ENCODE assay signal across 9 cellular contexts in the genomic region with DNA sequence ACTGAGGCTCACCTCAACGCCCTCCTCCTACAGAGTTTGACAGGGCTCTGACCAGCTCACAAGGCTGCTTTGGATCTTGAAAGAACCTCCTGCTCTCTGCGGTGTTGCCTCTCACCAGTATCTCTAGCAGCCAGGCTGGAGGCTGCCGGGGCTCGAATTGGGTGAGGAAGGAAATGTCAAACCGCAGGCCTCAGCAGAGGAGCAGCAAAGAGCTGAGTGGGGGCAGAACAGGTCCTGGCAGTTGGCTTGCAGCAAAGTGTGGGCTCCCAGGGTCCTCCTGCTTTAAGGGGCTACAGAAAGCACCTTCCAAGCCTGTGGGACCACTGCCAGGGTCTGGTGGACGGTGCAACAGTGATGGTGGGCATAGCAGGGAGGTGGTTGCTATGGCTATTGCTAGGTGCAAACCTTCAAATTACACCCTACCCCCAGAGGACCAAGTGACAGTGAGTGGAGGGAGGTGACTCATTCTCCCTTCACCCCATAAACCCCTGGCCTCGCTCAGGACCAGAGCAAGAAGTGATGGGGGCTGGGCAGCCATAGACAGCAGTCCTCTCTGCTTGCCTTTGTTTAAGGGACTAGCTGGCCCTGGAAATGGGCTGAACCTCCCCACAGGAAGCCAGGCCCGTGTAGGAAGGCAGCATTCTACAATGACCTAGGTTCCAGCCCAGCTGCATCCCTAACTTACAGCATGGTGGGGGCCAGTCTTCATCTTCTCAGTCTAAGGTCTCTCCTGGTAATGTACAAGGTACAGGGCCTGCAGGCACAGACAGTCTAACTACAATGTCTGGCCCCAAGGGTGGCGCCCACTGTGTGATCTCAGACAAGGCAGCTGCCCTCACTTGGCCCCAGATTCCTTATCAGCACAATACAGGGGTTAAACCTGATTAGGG. TPM values are rescaled to one million over a fixed set of nuclear protein-coding genes. Genes with fewer than 3 reads are reported as not detected.
DNase-seq lines count a peak whose midpoint lies in the region; ATAC-seq and TF ChIP-seq lines count a peak whose summit lies in the region.
"Had no signal": no experiment of that assay in that cellular context is flagged by ENCODE, and none has a peak within 500 bp of the region (broad histone marks: within the 10 kb centered on the region; RNA-seq: fewer than 3 reads in every experiment).

No MANE protein-coding gene starts in this region.

- peak; percentile 90 for ATAC-seq in HG03460 (IDR thresholded peaks at IDR 0.05; ENCODE audit: unreplicated experiment)

- H3K36me3 ChIP-seq in SK-N-SH (replicated peaks in 1 of 2; ENCODE audit: control insufficient read depth in 1 of 2, insufficient read depth in 2 of 2, low read length in 1 of 2): no peaks in the 10 kb centered on the region

- no peak overlapping the region for H3K9ac ChIP-seq in SK-N-SH

- H3K4me2 ChIP-seq in SK-N-SH: no peak overlapping the region

- H3K4me1 ChIP-seq in SK-N-SH (ENCODE audit: control insufficient read depth in 1 of 2, insufficient read depth in 2 of 2, low read depth in 1 of 2, low read length in 1 of 2): peaks cover 0 to 11% of the 10 kb centered on the region in 2 experiments; a peak in 1 of 4 replicates

- 0 out of 2 replicates have a peak, but pooled peaks cover 1% of the 10 kb centered on the region for H3K9me3 ChIP-seq in SK-N-SH

- WGBS in SK-N-SH (ENCODE audit: low lambda C conversion rate): 54% methylated on average over 7 of the region's 9 CpGs

- no peak for TF ChIP-seq EP300 in SK-N-SH (IDR thresholded peaks at IDR 0.05; ENCODE audit: borderline replicate concordance in 1 of 2, low read depth in 1 of 2, low read length in 1 of 2)

- no peaks in the 10 kb centered on the region for H3K9me2 ChIP-seq in SK-N-SH

- peak; percentile 97 for DNase-seq in NK-92 treated with Interleukin-12 subunit alpha and Interleukin-12 subunit beta, amount 100 ng/mL, for 24 hours (lab: John Stamatoyannopoulos, UW)
- DNase-seq in NK-92 (lab: John Stamatoyannopoulos, UW; ENCODE audit: unreplicated experiment): no peak
- DNase-seq in activated CD4-positive, CD25-positive, alpha-beta regulatory T cell treated with anti-CD3 and anti-CD28 coated beads, Interleukin-2, amount 50 U/mL, for 72 hours: peak; percentile 81
- peak; percentile 69 for DNase-seq in effector CD8-positive, alpha-beta T cell (lab: John Stamatoyannopoulos, UW)
- DNase-seq in stimulated activated CD4-positive, alpha-beta T cell treated with anti-CD3 and anti-CD28 coated beads, Interleukin-2, amount 100 ng/mL, for 4 hours (ENCODE audit: low read depth): peak; percentile 69
- no peak for DNase-seq in SK-N-SH
- DNase-seq in NCI-H2081 (lab: John Stamatoyannopoulos, UW): no peak

- TF ChIP-seq CTCF in SK-N-SH (IDR thresholded peaks at IDR 0.05): no peak

- H3K27ac ChIP-seq in SK-N-SH (ENCODE audit: low read depth in 2 of 2, low read length in 1 of 2): no peak overlapping the region

- no peak overlapping the region for H3K4me3 ChIP-seq in SK-N-SH (ENCODE audit: low read depth in 2 of 2, low read length in 1 of 2)

- no peak for TF ChIP-seq RAD21 in SK-N-SH (IDR thresholded peaks at IDR 0.05; ENCODE audit: low read length)

- H3K79me2 ChIP-seq in SK-N-SH (ENCODE audit: insufficient read depth): no peaks in the 10 kb centered on the region

- H2AFZ ChIP-seq in SK-N-SH (ENCODE audit: low read depth): no peak overlapping the region

- CTCF ChIA-PET in SK-N-SH (lab: Yijun Ruan, JAX): interaction anchor here (1.2 to 6.7 kb wide), 4 partner anchors 13 to 142 kb away, joined by 3 to 30 read pairs (median 4); no protein-coding TSS in a partner anchor

- H3K27me3 ChIP-seq in SK-N-SH (ENCODE audit: insufficient read depth): no peaks in the 10 kb centered on the region

- POLR2A ChIA-PET in SK-N-SH (lab: Yijun Ruan, JAX): no interaction called here

- H4K20me1 ChIP-seq in SK-N-SH (ENCODE audit: insufficient read depth): no peaks in the 10 kb centered on the region

- H3F3A ChIP-seq in SK-N-SH (replicated peaks; ENCODE audit: insufficient read depth): no peaks in the 10 kb centered on the region

TF ChIP-seq in SK-N-SH, 30 proteins besides CTCF, POLR2A, EP300 and RAD21:
- TF ChIP-seq GABPA (IDR thresholded peaks at IDR 0.05; ENCODE audit: low read depth) (no peak), NRF1 (IDR thresholded peaks at IDR 0.05; ENCODE audit: low read depth, low read length) (no peak), SIN3A (IDR thresholded peaks at IDR 0.05; ENCODE audit: borderline replicate concordance, low read depth, low read length) (no peak), RCOR1 (IDR thresholded peaks at IDR 0.05; ENCODE audit: low read length) (no peak), NFIC (IDR thresholded peaks at IDR 0.05; ENCODE audit: borderline replicate concordance) (no peak), RXRA (IDR thresholded peaks at IDR 0.05; ENCODE audit: borderline replicate concordance, low read depth) (no peak), ELF1 (IDR thresholded peaks at IDR 0.05) (no peak), TCF12 (IDR thresholded peaks at IDR 0.05) (no peak), MEF2A (IDR thresholded peaks at IDR 0.05; ENCODE audit: borderline replicate concordance, low read depth) (no peak), POLR2AphosphoS5 (IDR thresholded peaks at IDR 0.05; ENCODE audit: low read depth, low read length) (no peak), FOXJ3 (CRISPR knock-in tag; IDR thresholded peaks at IDR 0.05) (no peak), EZH2phosphoT487 (IDR thresholded peaks at IDR 0.05; ENCODE audit: borderline replicate concordance, low read depth) (no peak), FOXM1 (IDR thresholded peaks at IDR 0.05; ENCODE audit: low read depth) (no peak)
- TF ChIP-seq, protein P1, sequence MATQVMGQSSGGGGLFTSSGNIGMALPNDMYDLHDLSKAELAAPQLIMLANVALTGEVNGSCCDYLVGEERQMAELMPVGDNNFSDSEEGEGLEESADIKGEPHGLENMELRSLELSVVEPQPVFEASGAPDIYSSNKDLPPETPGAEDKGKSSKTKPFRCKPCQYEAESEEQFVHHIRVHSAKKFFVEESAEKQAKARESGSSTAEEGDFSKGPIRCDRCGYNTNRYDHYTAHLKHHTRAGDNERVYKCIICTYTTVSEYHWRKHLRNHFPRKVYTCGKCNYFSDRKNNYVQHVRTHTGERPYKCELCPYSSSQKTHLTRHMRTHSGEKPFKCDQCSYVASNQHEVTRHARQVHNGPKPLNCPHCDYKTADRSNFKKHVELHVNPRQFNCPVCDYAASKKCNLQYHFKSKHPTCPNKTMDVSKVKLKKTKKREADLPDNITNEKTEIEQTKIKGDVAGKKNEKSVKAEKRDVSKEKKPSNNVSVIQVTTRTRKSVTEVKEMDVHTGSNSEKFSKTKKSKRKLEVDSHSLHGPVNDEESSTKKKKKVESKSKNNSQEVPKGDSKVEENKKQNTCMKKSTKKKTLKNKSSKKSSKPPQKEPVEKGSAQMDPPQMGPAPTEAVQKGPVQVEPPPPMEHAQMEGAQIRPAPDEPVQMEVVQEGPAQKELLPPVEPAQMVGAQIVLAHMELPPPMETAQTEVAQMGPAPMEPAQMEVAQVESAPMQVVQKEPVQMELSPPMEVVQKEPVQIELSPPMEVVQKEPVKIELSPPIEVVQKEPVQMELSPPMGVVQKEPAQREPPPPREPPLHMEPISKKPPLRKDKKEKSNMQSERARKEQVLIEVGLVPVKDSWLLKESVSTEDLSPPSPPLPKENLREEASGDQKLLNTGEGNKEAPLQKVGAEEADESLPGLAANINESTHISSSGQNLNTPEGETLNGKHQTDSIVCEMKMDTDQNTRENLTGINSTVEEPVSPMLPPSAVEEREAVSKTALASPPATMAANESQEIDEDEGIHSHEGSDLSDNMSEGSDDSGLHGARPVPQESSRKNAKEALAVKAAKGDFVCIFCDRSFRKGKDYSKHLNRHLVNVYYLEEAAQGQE (IDR thresholded peaks at IDR 0.05; ENCODE audit: low read depth, low read length): no peak
- TF ChIP-seq, protein P2, sequence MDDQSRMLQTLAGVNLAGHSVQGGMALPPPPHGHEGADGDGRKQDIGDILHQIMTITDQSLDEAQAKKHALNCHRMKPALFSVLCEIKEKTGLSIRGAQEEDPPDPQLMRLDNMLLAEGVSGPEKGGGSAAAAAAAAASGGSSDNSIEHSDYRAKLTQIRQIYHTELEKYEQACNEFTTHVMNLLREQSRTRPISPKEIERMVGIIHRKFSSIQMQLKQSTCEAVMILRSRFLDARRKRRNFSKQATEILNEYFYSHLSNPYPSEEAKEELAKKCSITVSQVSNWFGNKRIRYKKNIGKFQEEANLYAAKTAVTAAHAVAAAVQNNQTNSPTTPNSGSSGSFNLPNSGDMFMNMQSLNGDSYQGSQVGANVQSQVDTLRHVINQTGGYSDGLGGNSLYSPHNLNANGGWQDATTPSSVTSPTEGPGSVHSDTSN (IDR thresholded peaks at IDR 0.05): no peak

RNA-seq across cellular contexts. Expression of a gene that starts 18.7 kb away (rescaled TPM):
- not detected in 2 replicates for polyA plus RNA-seq in SK-N-SH (2012; rRNA removed)
- not detected in 2 replicates for polyA plus RNA-seq in SK-N-SH (2012; cell fraction: cytosol; rRNA removed)
- not detected in 2 replicates for polyA plus RNA-seq in SK-N-SH (2012; cell fraction: nucleus; rRNA removed)
- polyA plus RNA-seq: neural cell had no signal

RNA-seq across cellular contexts. Expression of a gene that starts 46.1 kb away (rescaled TPM):
- polyA plus RNA-seq in SK-N-SH (2012; rRNA removed): not detected in 2 replicates
- not detected in 2 replicates for polyA plus RNA-seq in SK-N-SH (2012; cell fraction: cytosol; rRNA removed)
- polyA plus RNA-seq in SK-N-SH (2012; cell fraction: nucleus; rRNA removed): not detected in 2 replicates
- polyA plus RNA-seq: neural cell had no signal

Comparison
In these comparisons a context has a peak if more than half of its experiments do, and no peak if none do; other contexts are left out.
1. DNase-seq: peak in NK-92 treated with Interleukin-12 subunit alpha and Interleukin-12 subunit beta, amount 100 ng/mL, for 24 hours (single experiment), activated CD4-positive, CD25-positive, alpha-beta regulatory T cell treated with anti-CD3 and anti-CD28 coated beads, Interleukin-2, amount 50 U/mL, for 72 hours (single experiment), effector CD8-positive, alpha-beta T cell (single experiment) and stimulated activated CD4-positive, alpha-beta T cell treated with anti-CD3 and anti-CD28 coated beads, Interleukin-2, amount 100 ng/mL, for 4 hours (single experiment); none in NK-92 (single experiment), SK-N-SH (single experiment) and NCI-H2081 (0 of 2).